8 cellular contexts compared by ENCODE assay signal in genomic region chr17:44385287-44386181, GRCh38. TPM values are rescaled to one million over a fixed set of nuclear protein-coding genes. Genes with fewer than 3 reads are reported as not detected.
A peak's percentile ranks its signal among the peaks of the same experiment; 100 is the strongest.
DNase-seq lines count a peak whose midpoint lies in the region; ATAC-seq and TF ChIP-seq lines count a peak whose summit lies in the region.

No MANE protein-coding gene starts in this region.

- peaks cover 21% of the 10 kb centered on the region for H3K27me3 Mint-ChIP-seq in activated CD8-positive, alpha-beta T cell treated with anti-CD3 and anti-CD28 coated beads for 36 hours

- POLR2A ChIA-PET in activated CD8-positive, alpha-beta T cell treated with anti-CD3 and anti-CD28 coated beads for 36 hours (lab: Charles Lee) = interaction anchor here (0.6 to 1.2 kb wide), 3 partner anchors 9 to 163 kb away, joined by 3 to 5 read pairs (median 5); no protein-coding TSS in a partner anchor

- peak overlapping the region; percentile 71 for H3K4me3 Mint-ChIP-seq in activated CD8-positive, alpha-beta T cell treated with anti-CD3 and anti-CD28 coated beads for 36 hours

- no peaks in the 10 kb centered on the region for H3K36me3 Mint-ChIP-seq in activated CD8-positive, alpha-beta T cell treated with anti-CD3 and anti-CD28 coated beads for 36 hours (ENCODE audit: low read depth)

- H3K4me1 Mint-ChIP-seq in activated CD8-positive, alpha-beta T cell treated with anti-CD3 and anti-CD28 coated beads for 36 hours (ENCODE audit: low read depth) = peaks cover 11% of the 10 kb centered on the region

- CTCF ChIA-PET in activated CD8-positive, alpha-beta T cell treated with anti-CD3 and anti-CD28 coated beads for 36 hours (lab: Charles Lee) = interaction anchor here (0.9 to 2.7 kb wide), 6 partner anchors 10 to 148 kb away, joined by 3 to 13 read pairs (median 4); no protein-coding TSS in a partner anchor

- intact Hi-C loops in activated CD8-positive, alpha-beta T cell treated with anti-CD3 and anti-CD28 coated beads for 36 hours (cut with micrococcal nuclease) = no loop called here

- DNase-seq in COR-L47 (lab: John Stamatoyannopoulos, UW) = peak; percentile 63
- peak; percentile 53 to 81 for DNase-seq in NCI-H524 (lab: John Stamatoyannopoulos, UW)
- DNase-seq in activated CD8-positive, alpha-beta T cell treated with anti-CD3 and anti-CD28 coated beads for 36 hours = peak; percentile 91
- DNase-seq in effector CD4-positive, alpha-beta T cell = peak; percentile 72
- DNase-seq in medulla oblongata (ENCODE audit: extremely low spot score) = peak; percentile 39
- DNase-seq in stimulated activated CD4-positive, alpha-beta T cell treated with anti-CD3 and anti-CD28 coated beads, TNF-alpha, amount 100 ng/mL, for 48 hours (ENCODE audit: low read depth in 3 of 3) = peak; percentile 80 to 88 (median 81)

- no peaks in the 10 kb centered on the region for H3K9me3 Mint-ChIP-seq in activated CD8-positive, alpha-beta T cell treated with anti-CD3 and anti-CD28 coated beads for 36 hours

- TF ChIP-seq CTCF in activated CD8-positive, alpha-beta T cell treated with anti-CD3 and anti-CD28 coated beads for 36 hours (IDR thresholded peaks at IDR 0.05) = peak; percentile 31

- ATAC-seq in HG02571 (IDR thresholded peaks at IDR 0.05; ENCODE audit: unreplicated experiment) (peak; percentile 56), GM19328 (IDR thresholded peaks at IDR 0.05; ENCODE audit: unreplicated experiment) (no peak)
- ATAC-seq in activated CD8-positive, alpha-beta T cell treated with anti-CD3 and anti-CD28 coated beads for 36 hours = peak; percentile 96

- peak overlapping the region; percentile 11 for H3K27ac Mint-ChIP-seq in activated CD8-positive, alpha-beta T cell treated with anti-CD3 and anti-CD28 coated beads for 36 hours

RNA-seq across cellular contexts. Expression of gene ITGA2B, which starts 3.9 kb away (rescaled TPM):
- 1 to 10 TPM; 1.1 to 1.7 TPM for total RNA-seq in activated CD8-positive, alpha-beta T cell treated with anti-CD3 and anti-CD28 coated beads for 36 hours

RNA-seq across cellular contexts. Expression of gene FAM171A2, which starts 21.9 kb away (rescaled TPM):
- under 1 TPM; 0.43 to 0.78 TPM for total RNA-seq in activated CD8-positive, alpha-beta T cell treated with anti-CD3 and anti-CD28 coated beads for 36 hours

RNA-seq across cellular contexts. Expression of gene GRN, which starts 40.4 kb away (rescaled TPM):
- 10 to 100 TPM; 34.8 to 35.5 TPM for total RNA-seq in activated CD8-positive, alpha-beta T cell treated with anti-CD3 and anti-CD28 coated beads for 36 hours

Comparison
In these comparisons a context has a peak if more than half of its experiments do, and no peak if none do; other contexts are left out.
1. DNase-seq: peak in every context shown above with its lines; median percentile 91 in activated CD8-positive, alpha-beta T cell treated with anti-CD3 and anti-CD28 coated beads for 36 hours; 81 in stimulated activated CD4-positive, alpha-beta T cell treated with anti-CD3 and anti-CD28 coated beads, TNF-alpha, amount 100 ng/mL, for 48 hours; 72 in effector CD4-positive, alpha-beta T cell; 67 in NCI-H524; 63 in COR-L47; 39 in medulla oblongata.